ENCODE assay signal across 8 cellular contexts in the genomic region with DNA sequence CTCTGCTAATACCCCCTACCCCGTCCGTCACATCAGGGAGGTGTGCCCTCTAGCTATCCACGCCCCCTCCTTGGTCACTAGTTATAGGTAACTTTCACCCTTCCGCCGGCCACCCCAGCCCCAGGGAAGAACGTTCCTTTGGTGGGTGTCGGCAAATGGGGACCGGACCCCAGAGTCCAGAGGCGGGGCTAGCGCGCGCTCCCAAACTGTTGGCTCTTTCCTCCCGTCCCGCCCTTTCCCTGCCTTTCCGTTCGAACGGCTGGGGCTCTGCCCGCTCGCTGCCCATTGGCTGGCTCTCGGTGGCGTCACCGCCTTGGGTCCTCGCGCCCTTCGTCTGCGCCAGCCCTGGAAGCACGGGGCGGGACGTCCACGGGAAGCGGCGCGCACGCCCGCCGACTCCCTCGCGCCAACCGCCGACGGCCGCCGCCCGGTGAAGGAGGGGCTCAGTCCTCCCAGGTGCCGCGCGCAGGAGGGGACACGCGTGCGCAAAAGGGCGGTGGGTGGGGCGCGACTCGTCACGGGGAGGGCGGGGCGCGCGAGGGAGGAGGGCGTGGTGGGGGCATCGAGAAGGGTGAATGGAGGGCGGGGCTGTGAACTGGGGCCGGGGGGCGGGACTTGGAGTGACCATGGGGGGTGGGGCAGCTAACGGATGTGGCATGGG. TPM values are rescaled to one million over a fixed set of nuclear protein-coding genes. Genes with fewer than 3 reads are reported as not detected.
DNase-seq lines count a peak whose midpoint lies in the region; ATAC-seq, FAIRE-seq and TF ChIP-seq lines count a peak whose summit lies in the region.

No MANE protein-coding gene starts in this region.

- peak; percentile 99 for DNase-seq in ELF-1 (ENCODE audit: low read depth, low spot score)
- peak; percentile 93 for DNase-seq in H54 (ENCODE audit: insufficient read length, low spot score)
- peak; percentile 97 for DNase-seq in LoVo (ENCODE audit: low spot score)
- peak; percentile 98 for DNase-seq in RPMI8226
- peak; percentile 98 for DNase-seq in activated T-helper 2 cell treated with anti-CD3 and anti-CD28 coated beads, Interferon-gamma antibody, Interleukin-2, Interleukin-4, amounts not matched to agents 10 μg/mL and 5 μg/mL and 100 μg/mL, durations not matched to agents 14 hours and 24 hours and 36 hours (ENCODE audit: low spot score)
- DNase-seq in fibroblast of mammary gland (ENCODE audit: low read depth), result peak; percentile 96
- peak; percentile 100 for DNase-seq in natural killer cell treated with Interleukin-12 subunit alpha and Interleukin-12 subunit beta and Interleukin-15 and Interleukin-18, amount 100 ng/mL, for 72 hours (ENCODE audit: low spot score)
- DNase-seq in stimulated activated naive CD4-positive, alpha-beta T cell (lab: John Stamatoyannopoulos, UW), result peak; percentile 96 to 100 (median 98)

- peak; percentile 40 for TF ChIP-seq POLR2A in H54 (IDR thresholded peaks at IDR 0.05; ENCODE audit: low read depth, low read length)

- H3K27me3 Mint-ChIP-seq in activated T-helper 2 cell treated with anti-CD3 and anti-CD28 coated beads, Interferon-gamma antibody, Interleukin-2, Interleukin-4, amounts not matched to agents 10 μg/mL and 5 μg/mL and 100 μg/mL, durations not matched to agents 14 hours and 24 hours and 36 hours (ENCODE audit: low read depth), result no peaks in the 10 kb centered on the region
- no peaks in the 10 kb centered on the region for H3K27me3 Mint-ChIP-seq in natural killer cell treated with Interleukin-12 subunit alpha and Interleukin-12 subunit beta and Interleukin-15 and Interleukin-18, amount 100 ng/mL, for 72 hours

- peak; percentile 90 to 92 for ATAC-seq in natural killer cell treated with Interleukin-12 subunit alpha and Interleukin-12 subunit beta and Interleukin-15 and Interleukin-18, amount 100 ng/mL, for 72 hours

- H3K9me3 Mint-ChIP-seq in activated T-helper 2 cell treated with anti-CD3 and anti-CD28 coated beads, Interferon-gamma antibody, Interleukin-2, Interleukin-4, amounts not matched to agents 10 μg/mL and 5 μg/mL and 100 μg/mL, durations not matched to agents 14 hours and 24 hours and 36 hours, result no peaks in the 10 kb centered on the region
- H3K9me3 Mint-ChIP-seq in natural killer cell treated with Interleukin-12 subunit alpha and Interleukin-12 subunit beta and Interleukin-15 and Interleukin-18, amount 100 ng/mL, for 72 hours, result no peaks in the 10 kb centered on the region

- H3K27ac Mint-ChIP-seq in activated T-helper 2 cell treated with anti-CD3 and anti-CD28 coated beads, Interferon-gamma antibody, Interleukin-2, Interleukin-4, amounts not matched to agents 10 μg/mL and 5 μg/mL and 100 μg/mL, durations not matched to agents 14 hours and 24 hours and 36 hours, result peak overlapping the region; percentile 93
- H3K27ac Mint-ChIP-seq in natural killer cell treated with Interleukin-12 subunit alpha and Interleukin-12 subunit beta and Interleukin-15 and Interleukin-18, amount 100 ng/mL, for 72 hours, result peak overlapping the region; percentile 89 to 94

- H3K4me1 Mint-ChIP-seq in activated T-helper 2 cell treated with anti-CD3 and anti-CD28 coated beads, Interferon-gamma antibody, Interleukin-2, Interleukin-4, amounts not matched to agents 10 μg/mL and 5 μg/mL and 100 μg/mL, durations not matched to agents 14 hours and 24 hours and 36 hours (ENCODE audit: low read depth), result peaks cover 38% of the 10 kb centered on the region
- peaks cover 37 to 40% of the 10 kb centered on the region in 2 donors for H3K4me1 Mint-ChIP-seq in natural killer cell treated with Interleukin-12 subunit alpha and Interleukin-12 subunit beta and Interleukin-15 and Interleukin-18, amount 100 ng/mL, for 72 hours (ENCODE audit: low read depth in 2 of 2)

- peak overlapping the region; percentile 88 for H3K4me3 Mint-ChIP-seq in activated T-helper 2 cell treated with anti-CD3 and anti-CD28 coated beads, Interferon-gamma antibody, Interleukin-2, Interleukin-4, amounts not matched to agents 10 μg/mL and 5 μg/mL and 100 μg/mL, durations not matched to agents 14 hours and 24 hours and 36 hours (ENCODE audit: low read depth)
- peak overlapping the region; percentile 88 for H3K4me3 Mint-ChIP-seq in natural killer cell treated with Interleukin-12 subunit alpha and Interleukin-12 subunit beta and Interleukin-15 and Interleukin-18, amount 100 ng/mL, for 72 hours

- intact Hi-C loops in activated T-helper 2 cell treated with anti-CD3 and anti-CD28 coated beads, Interferon-gamma antibody, Interleukin-2, Interleukin-4, amounts not matched to agents 10 μg/mL and 5 μg/mL and 100 μg/mL, durations not matched to agents 14 hours and 24 hours and 36 hours (cut with micrococcal nuclease), result loop anchor here (1.0 to 10.0 kb wide), 6 partner anchors 8 to 439 kb away; partner anchors contain the start of genes CUTA, KIFC1, RXRB and SLC39A7

- H3K36me3 Mint-ChIP-seq in activated T-helper 2 cell treated with anti-CD3 and anti-CD28 coated beads, Interferon-gamma antibody, Interleukin-2, Interleukin-4, amounts not matched to agents 10 μg/mL and 5 μg/mL and 100 μg/mL, durations not matched to agents 14 hours and 24 hours and 36 hours (ENCODE audit: low read depth), result peaks cover 75% of the 10 kb centered on the region
- peaks cover 6% of the 10 kb centered on the region for H3K36me3 Mint-ChIP-seq in natural killer cell treated with Interleukin-12 subunit alpha and Interleukin-12 subunit beta and Interleukin-15 and Interleukin-18, amount 100 ng/mL, for 72 hours

- FAIRE-seq in H54 (lab: Jason Lieb, UNC), result no peak

- TF ChIP-seq CTCF in fibroblast of mammary gland (conservative IDR thresholded peaks at IDR 0.05; ENCODE audit: control insufficient read depth, insufficient read depth, low read depth, low read length), result no peak

- H3K4me3 ChIP-seq in fibroblast of mammary gland (ENCODE audit: control insufficient read depth, low read depth, low read length), result peak overlapping the region; percentile 61

RNA-seq across cellular contexts. Expression of gene PHF1, which starts 0.6 kb away (rescaled TPM):
- total RNA-seq in activated T-helper 2 cell treated with anti-CD3 and anti-CD28 coated beads, Interferon-gamma antibody, Interleukin-2, Interleukin-4, amounts not matched to agents 10 μg/mL and 5 μg/mL and 100 μg/mL, durations not matched to agents 14 hours and 24 hours and 36 hours, result 33.0 and 39.1 TPM in 2 replicates
- 10 to 100 TPM; 46.5 to 66.6 TPM for total RNA-seq in natural killer cell treated with Interleukin-12 subunit alpha and Interleukin-12 subunit beta and Interleukin-15 and Interleukin-18, amount 100 ng/mL, for 72 hours

RNA-seq across cellular contexts. Expression of gene CUTA, which starts 7.7 kb away (rescaled TPM):
- total RNA-seq in activated T-helper 2 cell treated with anti-CD3 and anti-CD28 coated beads, Interferon-gamma antibody, Interleukin-2, Interleukin-4, amounts not matched to agents 10 μg/mL and 5 μg/mL and 100 μg/mL, durations not matched to agents 14 hours and 24 hours and 36 hours, result 143 and 146 TPM in 2 replicates
- 100 to 1,000 TPM; 106 to 156 TPM for total RNA-seq in natural killer cell treated with Interleukin-12 subunit alpha and Interleukin-12 subunit beta and Interleukin-15 and Interleukin-18, amount 100 ng/mL, for 72 hours

RNA-seq across cellular contexts. Expression of gene SYNGAP1, which starts 9.7 kb away (rescaled TPM):
- total RNA-seq in activated T-helper 2 cell treated with anti-CD3 and anti-CD28 coated beads, Interferon-gamma antibody, Interleukin-2, Interleukin-4, amounts not matched to agents 10 μg/mL and 5 μg/mL and 100 μg/mL, durations not matched to agents 14 hours and 24 hours and 36 hours, result 60.1 and 71.3 TPM in 2 replicates
- 10 to 100 TPM; 17.7 to 77.0 TPM for total RNA-seq in natural killer cell treated with Interleukin-12 subunit alpha and Interleukin-12 subunit beta and Interleukin-15 and Interleukin-18, amount 100 ng/mL, for 72 hours

RNA-seq across cellular contexts. Expression of gene KIFC1, which starts 18.6 kb away (rescaled TPM):
- total RNA-seq in activated T-helper 2 cell treated with anti-CD3 and anti-CD28 coated beads, Interferon-gamma antibody, Interleukin-2, Interleukin-4, amounts not matched to agents 10 μg/mL and 5 μg/mL and 100 μg/mL, durations not matched to agents 14 hours and 24 hours and 36 hours, result 78.3 and 80.9 TPM in 2 replicates
- total RNA-seq in natural killer cell treated with Interleukin-12 subunit alpha and Interleukin-12 subunit beta and Interleukin-15 and Interleukin-18, amount 100 ng/mL, for 72 hours, result 100 to 1,000 TPM in 1 of 2 donors, 10 to 100 TPM in 1; 52.9 to 115 TPM

RNA-seq across cellular contexts. Expression of gene ZBTB9, which starts 44.2 kb away (rescaled TPM):
- total RNA-seq in activated T-helper 2 cell treated with anti-CD3 and anti-CD28 coated beads, Interferon-gamma antibody, Interleukin-2, Interleukin-4, amounts not matched to agents 10 μg/mL and 5 μg/mL and 100 μg/mL, durations not matched to agents 14 hours and 24 hours and 36 hours, result 11.4 and 11.5 TPM in 2 replicates
- total RNA-seq in natural killer cell treated with Interleukin-12 subunit alpha and Interleukin-12 subunit beta and Interleukin-15 and Interleukin-18, amount 100 ng/mL, for 72 hours, result 10 to 100 TPM; 10.9 to 25.4 TPM

Comparison
In these comparisons a context has a peak if more than half of its experiments do, and no peak if none do; other contexts are left out.
1. Peak in every context shown above with its lines: DNase-seq, ATAC-seq and H3K4me3 ChIP-seq.